Comparison of ENCODE assay signal across 1 cellular context in the genomic region with DNA sequence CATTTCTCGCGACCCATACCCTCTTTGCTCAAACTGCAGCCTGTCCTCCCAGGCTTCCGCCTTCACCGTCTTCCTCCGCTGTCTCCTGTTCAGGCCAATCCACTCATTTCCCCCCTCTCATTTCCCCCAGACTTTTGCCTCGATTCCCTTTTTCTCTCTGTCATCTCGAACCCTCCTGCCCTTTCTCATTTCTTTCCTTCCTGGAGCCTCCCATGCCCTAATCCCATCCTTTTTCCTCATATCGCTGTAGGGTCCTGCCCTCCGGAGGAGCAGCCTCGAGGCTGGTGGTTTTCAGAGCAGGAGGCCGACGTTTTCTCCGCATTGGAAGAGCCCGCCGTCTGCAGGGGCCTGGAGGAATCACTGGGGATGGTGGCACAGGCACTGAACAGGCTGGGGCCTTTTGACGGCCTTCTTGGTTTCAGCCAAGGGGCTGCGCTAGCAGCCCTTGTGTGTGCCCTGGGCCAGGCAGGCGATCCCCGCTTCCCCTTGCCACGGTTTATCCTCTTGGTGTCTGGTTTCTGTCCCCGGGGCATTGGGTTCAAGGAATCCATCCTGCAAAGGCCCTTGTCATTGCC.
A peak's percentile ranks its signal among the peaks of the same experiment; 100 is the strongest.
TF ChIP-seq lines count a peak whose summit lies in the region.

No MANE protein-coding gene starts in this region.

TF ChIP-seq in HepG2, 621 proteins besides CTCF, POLR2A, EP300 and RAD21 (continued from another document):
- TF ChIP-seq, protein P1, sequence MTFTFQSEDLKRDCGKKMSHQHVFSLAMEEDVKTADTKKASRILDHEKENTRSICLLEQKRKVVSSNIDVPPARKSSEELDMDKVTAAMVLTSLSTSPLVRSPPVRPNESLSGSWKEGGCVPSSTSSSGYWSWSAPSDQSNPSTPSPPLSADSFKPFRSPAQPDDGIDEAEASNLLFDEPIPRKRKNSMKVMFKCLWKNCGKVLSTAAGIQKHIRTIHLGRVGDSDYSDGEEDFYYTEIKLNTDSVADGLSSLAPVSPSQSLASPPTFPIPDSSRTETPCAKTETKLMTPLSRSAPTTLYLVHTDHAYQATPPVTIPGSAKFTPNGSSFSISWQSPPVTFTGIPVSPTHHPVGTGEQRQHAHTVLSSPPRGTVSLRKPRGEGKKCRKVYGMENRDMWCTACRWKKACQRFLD (CRISPR knock-in tag; IDR thresholded peaks at IDR 0.05; ENCODE audit: borderline replicate concordance): peak; percentile 27; the same call in 1 of the 2 replicates
- no peak for TF ChIP-seq KMT2B (CRISPR knock-in tag; IDR thresholded peaks at IDR 0.05)
- TF ChIP-seq ADNP (CRISPR knock-in tag; IDR thresholded peaks at IDR 0.05): no peak
- no peak for TF ChIP-seq ZBTB1 (CRISPR knock-in tag; IDR thresholded peaks at IDR 0.05; ENCODE audit: borderline replicate concordance)
- TF ChIP-seq ZNF12 (CRISPR knock-in tag; IDR thresholded peaks at IDR 0.05): no peak
- TF ChIP-seq ZNF253 (CRISPR knock-in tag; IDR thresholded peaks at IDR 0.05; ENCODE audit: borderline replicate concordance): no peak
- TF ChIP-seq, protein P2, sequence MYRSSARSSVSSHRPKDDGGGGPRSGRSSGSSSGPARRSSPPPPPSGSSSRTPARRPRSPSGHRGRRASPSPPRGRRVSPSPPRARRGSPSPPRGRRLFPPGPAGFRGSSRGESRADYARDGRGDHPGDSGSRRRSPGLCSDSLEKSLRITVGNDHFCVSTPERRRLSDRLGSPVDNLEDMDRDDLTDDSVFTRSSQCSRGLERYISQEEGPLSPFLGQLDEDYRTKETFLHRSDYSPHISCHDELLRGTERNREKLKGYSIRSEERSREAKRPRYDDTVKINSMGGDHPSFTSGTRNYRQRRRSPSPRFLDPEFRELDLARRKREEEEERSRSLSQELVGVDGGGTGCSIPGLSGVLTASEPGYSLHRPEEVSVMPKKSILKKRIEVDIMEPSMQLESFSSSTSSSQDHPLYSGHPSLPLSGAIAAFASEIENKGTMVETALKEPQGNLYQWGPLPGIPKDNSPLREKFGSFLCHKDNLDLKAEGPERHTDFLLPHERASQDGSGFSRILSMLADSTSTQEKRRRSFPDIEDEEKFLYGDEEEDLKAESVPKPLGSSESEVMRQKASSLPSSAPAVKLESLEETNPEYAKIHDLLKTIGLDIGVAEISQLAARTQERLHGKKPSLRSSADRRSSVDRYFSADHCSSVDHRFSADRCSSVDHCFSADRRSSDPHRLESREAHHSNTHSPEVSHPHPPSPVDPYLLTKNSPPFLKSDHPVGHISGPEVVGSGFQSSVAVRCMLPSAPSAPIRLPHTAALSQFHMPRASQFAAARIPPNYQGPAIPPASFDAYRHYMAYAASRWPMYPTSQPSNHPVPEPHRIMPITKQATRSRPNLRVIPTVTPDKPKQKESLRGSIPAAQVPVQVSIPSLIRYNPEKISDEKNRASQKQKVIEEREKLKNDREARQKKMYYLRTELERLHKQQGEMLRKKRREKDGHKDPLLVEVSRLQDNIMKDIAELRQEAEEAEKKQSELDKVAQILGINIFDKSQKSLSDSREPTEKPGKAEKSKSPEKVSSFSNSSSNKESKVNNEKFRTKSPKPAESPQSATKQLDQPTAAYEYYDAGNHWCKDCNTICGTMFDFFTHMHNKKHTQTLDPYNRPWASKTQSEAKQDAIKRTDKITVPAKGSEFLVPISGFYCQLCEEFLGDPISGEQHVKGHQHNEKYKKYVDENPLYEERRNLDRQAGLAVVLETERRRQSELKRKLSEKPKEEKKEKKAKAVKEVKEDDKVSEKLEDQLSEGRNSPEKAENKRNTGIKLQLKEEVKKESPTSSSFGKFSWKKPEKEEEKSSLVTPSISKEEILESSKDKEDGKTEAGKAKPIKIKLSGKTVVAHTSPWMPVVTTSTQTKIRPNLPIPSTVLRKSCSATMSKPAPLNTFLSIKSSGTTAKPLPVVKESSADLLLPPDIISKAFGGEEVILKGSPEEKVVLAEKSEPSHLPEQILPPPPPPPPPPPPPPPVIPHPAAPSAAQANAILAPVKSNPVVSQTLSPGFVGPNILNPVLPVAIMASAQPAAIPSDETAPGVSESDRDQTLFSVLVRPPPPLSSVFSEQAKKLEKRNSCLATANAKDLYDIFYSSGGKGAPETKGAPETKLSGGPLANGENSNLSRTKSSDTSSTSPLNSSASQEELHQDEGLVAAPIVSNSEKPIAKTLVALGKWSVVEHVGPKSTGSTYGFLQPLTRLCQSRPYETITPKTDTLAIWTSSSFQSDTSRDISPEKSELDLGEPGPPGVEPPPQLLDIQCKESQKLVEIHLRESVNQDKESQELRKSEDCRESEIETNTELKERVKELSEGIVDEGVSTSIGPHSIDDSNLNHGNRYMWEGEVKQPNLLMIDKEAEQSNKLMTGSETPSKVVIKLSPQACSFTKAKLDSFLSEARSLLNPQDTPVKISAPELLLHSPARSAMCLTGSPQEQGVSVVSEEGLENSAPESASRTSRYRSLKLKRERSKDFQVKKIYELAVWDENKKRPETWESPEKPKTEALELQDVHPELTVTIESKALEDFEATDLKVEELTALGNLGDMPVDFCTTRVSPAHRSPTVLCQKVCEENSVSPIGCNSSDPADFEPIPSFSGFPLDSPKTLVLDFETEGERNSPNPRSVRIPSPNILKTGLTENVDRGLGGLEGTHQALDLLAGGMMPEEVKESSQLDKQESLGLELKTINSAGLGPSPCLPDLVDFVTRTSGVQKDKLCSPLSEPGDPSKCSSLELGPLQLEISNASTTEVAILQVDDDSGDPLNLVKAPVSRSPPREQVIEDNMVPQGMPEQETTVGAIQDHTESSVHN (CRISPR knock-in tag; IDR thresholded peaks at IDR 0.05): no peak
- TF ChIP-seq FOXJ3 (CRISPR knock-in tag; IDR thresholded peaks at IDR 0.05; ENCODE audit: borderline replicate concordance): no peak
- no peak for TF ChIP-seq ARNTL (CRISPR knock-in tag; IDR thresholded peaks at IDR 0.05)
- TF ChIP-seq NCOR1 (IDR thresholded peaks at IDR 0.05; ENCODE audit: borderline replicate concordance, low read length): no peak
- TF ChIP-seq NFRKB (IDR thresholded peaks at IDR 0.05): no peak
- peak; percentile 24; the same call in 1 of the 2 replicates for TF ChIP-seq ZNF772 (CRISPR knock-in tag; IDR thresholded peaks at IDR 0.05)
- no peak for TF ChIP-seq PHF21A (CRISPR knock-in tag; IDR thresholded peaks at IDR 0.05)
- TF ChIP-seq MTF1 (CRISPR knock-in tag; IDR thresholded peaks at IDR 0.05): no peak
- no peak for TF ChIP-seq MBNL3 (CRISPR knock-in tag; conservative IDR thresholded peaks at IDR 0.05)
- TF ChIP-seq ZNF543 (CRISPR knock-in tag; IDR thresholded peaks at IDR 0.05): 0 out of 2 replicates have a peak, but pooled peaks have one; percentile 16
- no peak for TF ChIP-seq CAMTA2 (CRISPR knock-in tag; IDR thresholded peaks at IDR 0.05; ENCODE audit: borderline replicate concordance)
- no peak for TF ChIP-seq HIVEP1 (CRISPR knock-in tag; IDR thresholded peaks at IDR 0.05)
- 0 out of 2 replicates have a peak, but pooled peaks have one; percentile 10 for TF ChIP-seq GTF3A (CRISPR knock-in tag; conservative IDR thresholded peaks at IDR 0.05)
- TF ChIP-seq MEF2D (CRISPR knock-in tag; IDR thresholded peaks at IDR 0.05): no peak
- no peak for TF ChIP-seq YEATS2 (CRISPR knock-in tag; IDR thresholded peaks at IDR 0.05; ENCODE audit: borderline replicate concordance)
- TF ChIP-seq ARNT (IDR thresholded peaks at IDR 0.05): no peak
- TF ChIP-seq, protein P3, sequence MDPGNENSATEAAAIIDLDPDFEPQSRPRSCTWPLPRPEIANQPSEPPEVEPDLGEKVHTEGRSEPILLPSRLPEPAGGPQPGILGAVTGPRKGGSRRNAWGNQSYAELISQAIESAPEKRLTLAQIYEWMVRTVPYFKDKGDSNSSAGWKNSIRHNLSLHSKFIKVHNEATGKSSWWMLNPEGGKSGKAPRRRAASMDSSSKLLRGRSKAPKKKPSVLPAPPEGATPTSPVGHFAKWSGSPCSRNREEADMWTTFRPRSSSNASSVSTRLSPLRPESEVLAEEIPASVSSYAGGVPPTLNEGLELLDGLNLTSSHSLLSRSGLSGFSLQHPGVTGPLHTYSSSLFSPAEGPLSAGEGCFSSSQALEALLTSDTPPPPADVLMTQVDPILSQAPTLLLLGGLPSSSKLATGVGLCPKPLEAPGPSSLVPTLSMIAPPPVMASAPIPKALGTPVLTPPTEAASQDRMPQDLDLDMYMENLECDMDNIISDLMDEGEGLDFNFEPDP (CRISPR knock-in tag; conservative IDR thresholded peaks at IDR 0.05): no peak
